Comparison of ENCODE assay signal across 14 cellular contexts in genomic region chr4:89283975-89284556, GRCh38. TPM values are rescaled to one million over a fixed set of nuclear protein-coding genes. Genes with fewer than 3 reads are reported as not detected.
A peak's percentile ranks its signal among the peaks of the same experiment; 100 is the strongest.
DNase-seq lines count a peak whose midpoint lies in the region; ATAC-seq, FAIRE-seq and TF ChIP-seq lines count a peak whose summit lies in the region.
"Had no signal": no experiment of that assay in that cellular context is flagged by ENCODE, and none has a peak within 500 bp of the region (broad histone marks: within the 10 kb centered on the region; RNA-seq: fewer than 3 reads in every experiment).

No MANE protein-coding gene starts in this region.

- no peak overlapping the region for H3K9ac ChIP-seq in HepG2 (ENCODE audit: insufficient read depth, low read depth, low read length)

- TF ChIP-seq EP300 in HepG2 (IDR thresholded peaks at IDR 0.05; ENCODE audit: low read depth in 2 of 2, low read length in 2 of 2) (no peak), HepG2 (CRISPR knock-in tag; IDR thresholded peaks at IDR 0.05; ENCODE audit: borderline replicate concordance) (no peak)

- H3K9me3 ChIP-seq in right lobe of liver, result no peaks in the 10 kb centered on the region
- no peaks in the 10 kb centered on the region for H3K9me3 ChIP-seq in HepG2 (ENCODE audit: low read length)
- H3K9me3 ChIP-seq: body of pancreas, gastroesophageal sphincter had no signal

- in situ Hi-C loops in HepG2 (cut with HindIII; ENCODE audit: extremely low pct_ligation_motif_present, low pct_unique_long_range_greater_than_20kb), result no loop called here

- no TSS peak for BruUV-seq in HepG2 (replicated peaks; lab: Mats Ljungman, UMichigan)

- H3K27ac ChIP-seq in right lobe of liver (peak overlapping the region in 2 of 3 donors; percentile 1 to 12), HepG2 (ENCODE audit: extremely low read length, insufficient read depth, low read length) (no peak overlapping the region)
- H3K27ac ChIP-seq: gastroesophageal sphincter had no signal

- POLR2A ChIA-PET in HepG2 (lab: Yijun Ruan, JAX), result no interaction called here
- POLR2A ChIA-PET in activated CD4-positive, alpha-beta memory T cell treated with anti-CD3 and anti-CD28 coated beads for 36 hours (lab: Charles Lee), result interaction anchor here (0.9 to 10.4 kb wide), 7 partner anchors 10 to 21 kb away, joined by 3 to 139 read pairs (median 6); no protein-coding TSS in a partner anchor

- intact Hi-C loops in right lobe of liver (cut with DNase I), result no loop called here
- intact Hi-C loops in HepG2 (cut with micrococcal nuclease; ENCODE audit: unreplicated experiment), result no loop called here
- intact Hi-C loops in activated CD4-positive, alpha-beta memory T cell treated with anti-CD3 and anti-CD28 coated beads for 36 hours (cut with micrococcal nuclease), result loop anchor here (1.0 to 2.0 kb wide), 4 partner anchors 11 to 23 kb away; partner anchors contain the start of gene GPRIN3

- no peak for TF ChIP-seq CTCF in right lobe of liver (IDR thresholded peaks at IDR 0.05)
- no peak for TF ChIP-seq CTCF in HepG2 (CRISPR knock-in tag; IDR thresholded peaks at IDR 0.05)
- no peak for TF ChIP-seq CTCF in glutamatergic neuron (IDR thresholded peaks at IDR 0.05; ENCODE audit: partially characterized antibody, unreplicated experiment)

- CTCF ChIA-PET in HepG2 (lab: Yijun Ruan, JAX; ENCODE audit: low intra/inter-chr PET ratio, low total read pairs), result no interaction called here
- CTCF ChIA-PET in activated CD4-positive, alpha-beta memory T cell treated with anti-CD3 and anti-CD28 coated beads for 36 hours (lab: Charles Lee), result interaction anchor here (1.3 to 6.4 kb wide), 5 partner anchors 10 to 58 kb away, joined by 5 to 60 read pairs (median 16); no protein-coding TSS in a partner anchor

- H3K4me1 Mint-ChIP-seq in activated CD4-positive, alpha-beta memory T cell treated with anti-CD3 and anti-CD28 coated beads for 36 hours (ENCODE audit: low read depth), result peaks cover 75% of the 10 kb centered on the region
- peaks cover 50% of the 10 kb centered on the region for H3K4me1 Mint-ChIP-seq in glutamatergic neuron (ENCODE audit: low read depth, unreplicated experiment)

- H3K9me3 Mint-ChIP-seq in activated CD4-positive, alpha-beta memory T cell treated with anti-CD3 and anti-CD28 coated beads for 36 hours, result no peaks in the 10 kb centered on the region
- peaks cover 6% of the 10 kb centered on the region for H3K9me3 Mint-ChIP-seq in glutamatergic neuron (ENCODE audit: unreplicated experiment)

- H3K4me3 ChIP-seq in right lobe of liver (no peak overlapping the region), HepG2 (replicated peaks in 1 of 3; ENCODE audit: insufficient read depth in 1 of 3, low read depth in 2 of 3, low read length in 3 of 3) (no peak overlapping the region)
- H3K4me3 ChIP-seq: body of pancreas, gastroesophageal sphincter had no signal

- DNase-seq in right lobe of liver (no peak), HepG2 (ENCODE audit: low spot score) (no peak), glutamatergic neuron (no peak), AG20443 (ENCODE audit: low spot score) (no peak), foreskin melanocyte (no peak), superior temporal gyrus (ENCODE audit: extremely low spot score) (no peak)
- DNase-seq in activated CD4-positive, alpha-beta memory T cell treated with anti-CD3 and anti-CD28 coated beads for 36 hours, result no peak
- DNase-seq: GOT3, NCI-H2029, SHP77 treated with DMSO at 0.1 percent for 48 hours had no signal

- no peak overlapping the region for H2AFZ ChIP-seq in HepG2 (ENCODE audit: low read length)

- no peak for TF ChIP-seq POLR2A in right lobe of liver (IDR thresholded peaks at IDR 0.05)
- TF ChIP-seq POLR2A in HepG2 (IDR thresholded peaks at IDR 0.05; ENCODE audit: insufficient read depth in 1 of 2, low read depth in 2 of 2, low read length in 2 of 2), result no peak

- peak overlapping the region; percentile 20 for H3K4me3 Mint-ChIP-seq in activated CD4-positive, alpha-beta memory T cell treated with anti-CD3 and anti-CD28 coated beads for 36 hours
- peak overlapping the region; percentile 4 for H3K4me3 Mint-ChIP-seq in glutamatergic neuron (ENCODE audit: unreplicated experiment)

- no peaks in the 10 kb centered on the region for H3K27me3 ChIP-seq in right lobe of liver
- no peaks in the 10 kb centered on the region; a peak in 1 of 5 replicates for H3K27me3 ChIP-seq in HepG2 (ENCODE audit: control insufficient read depth in 1 of 2, insufficient read depth in 2 of 2, low read length in 2 of 2)
- H3K27me3 ChIP-seq: body of pancreas, gastroesophageal sphincter had no signal

- 66% methylated on average over 3 of the region's 3 CpGs for WGBS in right lobe of liver (ENCODE audit: insufficient coverage, low coverage, low lambda C conversion rate, missing lambda C conversion rate)
- WGBS in HepG2 (ENCODE audit: low lambda C conversion rate), result 0% methylated on average over 3 of the region's 3 CpGs

- H3K36me3 ChIP-seq in right lobe of liver, result no peaks in the 10 kb centered on the region
- no peaks in the 10 kb centered on the region; a peak in 1 of 5 replicates for H3K36me3 ChIP-seq in HepG2 (replicated peaks in 1 of 2; ENCODE audit: control insufficient read depth in 1 of 2, insufficient read depth in 2 of 2, low read length in 2 of 2)
- H3K36me3 ChIP-seq: gastroesophageal sphincter had no signal

- ATAC-seq in right lobe of liver (no peak), HepG2 (no peak), GM19351 (IDR thresholded peaks at IDR 0.05; ENCODE audit: unreplicated experiment) (no peak)

- no peak overlapping the region for H3K4me2 ChIP-seq in HepG2 (ENCODE audit: low read depth, low read length)

- FAIRE-seq in HepG2 (lab: Jason Lieb, UNC), result no peak
- FAIRE-seq: endometrium had no signal

- peak overlapping the region; percentile 77 for H3K27ac Mint-ChIP-seq in activated CD4-positive, alpha-beta memory T cell treated with anti-CD3 and anti-CD28 coated beads for 36 hours
- H3K27ac Mint-ChIP-seq in glutamatergic neuron (ENCODE audit: unreplicated experiment), result peak overlapping the region; percentile 67

- H4K20me1 ChIP-seq in HepG2 (ENCODE audit: insufficient read depth, low read length), result no peaks in the 10 kb centered on the region

- peaks cover 3% of the 10 kb centered on the region for H3K36me3 Mint-ChIP-seq in activated CD4-positive, alpha-beta memory T cell treated with anti-CD3 and anti-CD28 coated beads for 36 hours
- H3K36me3 Mint-ChIP-seq in glutamatergic neuron (ENCODE audit: unreplicated experiment), result no peaks in the 10 kb centered on the region

- no peaks in the 10 kb centered on the region for H3K27me3 Mint-ChIP-seq in activated CD4-positive, alpha-beta memory T cell treated with anti-CD3 and anti-CD28 coated beads for 36 hours
- peaks cover 2% of the 10 kb centered on the region for H3K27me3 Mint-ChIP-seq in glutamatergic neuron (ENCODE audit: unreplicated experiment)

- H3K79me2 ChIP-seq in HepG2 (ENCODE audit: insufficient read depth, low read length), result no peaks in the 10 kb centered on the region

- H3K4me1 ChIP-seq in right lobe of liver, result no peaks in the 10 kb centered on the region
- no peaks in the 10 kb centered on the region for H3K4me1 ChIP-seq in HepG2 (ENCODE audit: insufficient read depth, low read length)
- H3K4me1 ChIP-seq: gastroesophageal sphincter had no signal

- TF ChIP-seq RAD21 in HepG2 (CRISPR knock-in tag; IDR thresholded peaks at IDR 0.05), result no peak

TF ChIP-seq in HepG2, 621 proteins besides CTCF, POLR2A, EP300 and RAD21 (continues in another document):
- TF ChIP-seq SMAD1 (CRISPR knock-in tag; IDR thresholded peaks at IDR 0.05; ENCODE audit: borderline replicate concordance, low read depth), result no peak
- TF ChIP-seq PTBP1 (IDR thresholded peaks at IDR 0.05; ENCODE audit: low read depth, low read length, poor library complexity, severe bottlenecking), result no peak
- no peak for TF ChIP-seq ZNF577 (CRISPR knock-in tag; IDR thresholded peaks at IDR 0.05; ENCODE audit: borderline replicate concordance, low read depth)

RNA-seq across cellular contexts. Expression of gene GPRIN3, which starts 23.5 kb away (rescaled TPM):
- 1 to 10 TPM in 3 of 6 experiments, under 1 TPM in 3; 0.29 to 7.9 (median 3.9) TPM for total RNA-seq in right lobe of liver
- total RNA-seq in HepG2 (2016; rRNA removed; fragmentation: Illumina TruSeq; extraction: Trizol), result not detected in 2 replicates
- total RNA-seq in HepG2 (2016; cell fraction: cytosol; rRNA removed; fragmentation: Illumina TruSeq; extraction: Trizol; ENCODE audit: low read depth), result not detected in 2 replicates
- not detected in 2 replicates for total RNA-seq in HepG2 (2016; cell fraction: insoluble cytoplasmic fraction; rRNA removed; fragmentation: Illumina TruSeq; extraction: Trizol)
- not detected in 2 replicates for total RNA-seq in HepG2 (2016; cell fraction: membrane; rRNA removed; fragmentation: Illumina TruSeq; extraction: Trizol)
- total RNA-seq in HepG2 (2016; cell fraction: nucleus; rRNA removed; fragmentation: Illumina TruSeq; extraction: Trizol), result not detected in 2 replicates
- not detected in 2 replicates for polyA plus RNA-seq in HepG2 (2011; rRNA removed)
- polyA plus RNA-seq in HepG2 (2011; cell fraction: cytosol; rRNA removed), result not detected in 2 replicates
- polyA plus RNA-seq in HepG2 (2011; cell fraction: nucleus; rRNA removed), result not detected in 2 replicates
- polyA plus RNA-seq in HepG2 (2012), result not detected in 2 replicates
- polyA plus RNA-seq in HepG2 (2016; cell fraction: cytosol; fragmentation: Illumina TruSeq; extraction: Trizol; ENCODE audit: low read depth), result not detected in 2 replicates
- polyA plus RNA-seq in HepG2 (2016; cell fraction: insoluble cytoplasmic fraction; fragmentation: Illumina TruSeq; extraction: Trizol; ENCODE audit: low read depth), result not detected in 2 replicates
- polyA plus RNA-seq in HepG2 (2016; cell fraction: membrane; fragmentation: Illumina TruSeq; extraction: Trizol; ENCODE audit: low read depth), result not detected in 2 replicates
- not detected in 2 replicates for polyA plus RNA-seq in HepG2 (2016; cell fraction: nucleus; fragmentation: Illumina TruSeq; extraction: Trizol; ENCODE audit: insufficient read depth, low read depth)
- polyA minus RNA-seq in HepG2 (2011; rRNA and poly(A)+ RNA removed; ENCODE audit: low replicate concordance), result not detected in 2 replicates
- polyA minus RNA-seq in HepG2 (2011; cell fraction: cytosol; rRNA and poly(A)+ RNA removed), result not detected in 2 replicates
- not detected in 2 replicates for polyA minus RNA-seq in HepG2 (2011; cell fraction: nucleus; rRNA and poly(A)+ RNA removed)
- total RNA-seq in activated CD4-positive, alpha-beta memory T cell treated with anti-CD3 and anti-CD28 coated beads for 36 hours, result 10 to 100 TPM; 20.0 to 22.7 TPM
- total RNA-seq in glutamatergic neuron (ENCODE audit: unreplicated experiment), result 94.3 TPM
